ENCODE assay signal across 15 cellular contexts in genomic region chr6:31700716-31701401, GRCh38. TPM values are rescaled to one million over a fixed set of nuclear protein-coding genes. Genes with fewer than 3 reads are reported as not detected.
DNase-seq lines count a peak whose midpoint lies in the region; ATAC-seq, FAIRE-seq and TF ChIP-seq lines count a peak whose summit lies in the region.
"Had no signal": no experiment of that assay in that cellular context is flagged by ENCODE, and none has a peak within 500 bp of the region (broad histone marks: within the 10 kb centered on the region; RNA-seq: fewer than 3 reads in every experiment).

No MANE protein-coding gene starts in this region.

- no peak for TF ChIP-seq CTCF in hepatocyte (IDR thresholded peaks at IDR 0.05; ENCODE audit: poor library complexity)

- no peaks in the 10 kb centered on the region for H3K27me3 Mint-ChIP-seq in activated CD4-positive, alpha-beta T cell treated with anti-CD3 and anti-CD28 coated beads, Interleukin-2, amount 10 ng/mL, durations not matched to agents 24 days and 14 days
- H3K27me3 Mint-ChIP-seq in T-helper 17 cell = no peaks in the 10 kb centered on the region

- H2AFZ ChIP-seq in hepatocyte = no peak overlapping the region

- peak overlapping the region; percentile 97 for H3K4me2 ChIP-seq in hepatocyte
- peak overlapping the region; percentile 80 for H3K4me2 ChIP-seq in skeletal muscle satellite cell (ENCODE audit: low read length)

- DNase-seq in activated CD4-positive, alpha-beta T cell treated with anti-CD3 and anti-CD28 coated beads, Interleukin-2, amount 10 ng/mL, durations not matched to agents 24 days and 14 days = no peak
- DNase-seq in activated CD4-positive, alpha-beta T cell treated with anti-CD3 and anti-CD28 coated beads, Interleukin-2, amount 50 U/mL, for 4 hours = no peak
- DNase-seq in T-helper 17 cell (no peak), hepatocyte (ENCODE audit: low spot score) (no peak), NOMO-1 treated with dmso at 0.1 percent for 144 hours (lab: John Stamatoyannopoulos, UW; ENCODE audit: unreplicated experiment) (no peak), left colon (no peak), small intestine (no peak)
- DNase-seq: activated CD8-positive, alpha-beta memory T cell treated with anti-CD3 and anti-CD28 coated beads for 24 hours; SW 1271; upper lobe of left lung had no signal

- H3K9ac ChIP-seq in skeletal muscle satellite cell (ENCODE audit: low read depth, low read length) = peak overlapping the region; percentile 13

- H3K9me3 Mint-ChIP-seq in activated CD4-positive, alpha-beta T cell treated with anti-CD3 and anti-CD28 coated beads, Interleukin-2, amount 10 ng/mL, durations not matched to agents 24 days and 14 days = no peaks in the 10 kb centered on the region

- peaks cover 23% of the 10 kb centered on the region for H3K36me3 Mint-ChIP-seq in activated CD4-positive, alpha-beta T cell treated with anti-CD3 and anti-CD28 coated beads, Interleukin-2, amount 10 ng/mL, durations not matched to agents 24 days and 14 days (ENCODE audit: low read depth)
- H3K36me3 Mint-ChIP-seq in T-helper 17 cell (ENCODE audit: low read depth) = peaks cover 15% of the 10 kb centered on the region

- intact Hi-C loops in activated CD4-positive, alpha-beta T cell treated with anti-CD3 and anti-CD28 coated beads, Interleukin-2, amount 10 ng/mL, durations not matched to agents 24 days and 14 days (cut with micrococcal nuclease) = no loop called here
- intact Hi-C loops in left colon (cut with DNase I, micrococcal nuclease) = no loop called here

- H3K4me3 ChIP-seq in hepatocyte (peak overlapping the region; percentile 7), skeletal muscle satellite cell (ENCODE audit: low read length) (no peak overlapping the region), small intestine (ENCODE audit: low read depth in 1 of 2, low read length in 2 of 2) (no peak overlapping the region)
- H3K4me3 ChIP-seq: A549 had no signal

- FAIRE-seq in small intestine (lab: Jason Lieb, UNC) = no peak
- FAIRE-seq: A549, endothelial cell of umbilical vein had no signal

- peak overlapping the region; percentile 10 for H3K27ac Mint-ChIP-seq in activated CD4-positive, alpha-beta T cell treated with anti-CD3 and anti-CD28 coated beads, Interleukin-2, amount 10 ng/mL, durations not matched to agents 24 days and 14 days
- H3K27ac Mint-ChIP-seq in T-helper 17 cell = peak overlapping the region; percentile 100

- no peaks in the 10 kb centered on the region for H3K9me2 ChIP-seq in hepatocyte (replicated peaks; ENCODE audit: insufficient read depth)

- WGBS in hepatocyte (ENCODE audit: low lambda C conversion rate, missing lambda C conversion rate) = 65% methylated on average over 5 of the region's 5 CpGs
- 45 to 72% (median 64%) methylated on average over 5 of the region's 5 CpGs for WGBS in small intestine, 3 donors

- H3K4me3 Mint-ChIP-seq in activated CD4-positive, alpha-beta T cell treated with anti-CD3 and anti-CD28 coated beads, Interleukin-2, amount 10 ng/mL, durations not matched to agents 24 days and 14 days = peak overlapping the region; percentile 98
- peak overlapping the region; percentile 100 for H3K4me3 Mint-ChIP-seq in T-helper 17 cell

- H3K9me3 ChIP-seq in T-helper 17 cell (ENCODE audit: control insufficient read depth, low read length, poor library complexity, severe bottlenecking) = no peaks in the 10 kb centered on the region
- no peaks in the 10 kb centered on the region for H3K9me3 ChIP-seq in hepatocyte (ENCODE audit: low read depth)
- no peaks in the 10 kb centered on the region for H3K9me3 ChIP-seq in skeletal muscle satellite cell (replicated peaks; ENCODE audit: low read length)
- no peaks in the 10 kb centered on the region for H3K9me3 ChIP-seq in small intestine (ENCODE audit: control insufficient read depth, low read depth)
- H3K9me3 ChIP-seq: A549, upper lobe of left lung had no signal

- H3K27me3 ChIP-seq in hepatocyte = no peaks in the 10 kb centered on the region
- H3K27me3 ChIP-seq in skeletal muscle satellite cell (ENCODE audit: control insufficient read depth, insufficient read depth, low read length) = no peaks in the 10 kb centered on the region
- no peaks in the 10 kb centered on the region for H3K27me3 ChIP-seq in small intestine (ENCODE audit: control insufficient read depth in 2 of 2, insufficient read depth in 2 of 2, low read length in 2 of 2)
- H3K27me3 ChIP-seq: upper lobe of left lung had no signal

- H4K20me1 ChIP-seq in hepatocyte (ENCODE audit: insufficient read depth, poor library complexity, severe bottlenecking) = peaks cover 5% of the 10 kb centered on the region

- H3K79me2 ChIP-seq in hepatocyte = peaks cover 56% of the 10 kb centered on the region

- H3K36me3 ChIP-seq in hepatocyte (replicated peaks; ENCODE audit: insufficient read depth, low read depth) (no peaks in the 10 kb centered on the region), skeletal muscle satellite cell (ENCODE audit: insufficient read depth, low read length) (peaks cover 10% of the 10 kb centered on the region), small intestine (ENCODE audit: control insufficient read depth in 2 of 2, insufficient read depth in 2 of 2, low read length in 2 of 2) (peaks cover 0 to 4% of the 10 kb centered on the region in 2 donors)

- peak overlapping the region; percentile 96 for H3K27ac ChIP-seq in hepatocyte
- peak overlapping the region in 1 of 2 donors; percentile 21 for H3K27ac ChIP-seq in small intestine (ENCODE audit: low read depth in 1 of 2, low read length in 1 of 2)

- H3K4me1 ChIP-seq in hepatocyte (ENCODE audit: insufficient read depth) (peaks cover 26% of the 10 kb centered on the region), skeletal muscle satellite cell (ENCODE audit: control insufficient read depth, insufficient read depth, low read length) (peaks cover 24% of the 10 kb centered on the region), small intestine (ENCODE audit: control insufficient read depth in 2 of 2, insufficient read depth in 1 of 2, low read depth in 1 of 2, low read length in 1 of 2) (peaks cover 0 to 4% of the 10 kb centered on the region in 2 donors)

- peaks cover 30% of the 10 kb centered on the region for H3K4me1 Mint-ChIP-seq in activated CD4-positive, alpha-beta T cell treated with anti-CD3 and anti-CD28 coated beads, Interleukin-2, amount 10 ng/mL, durations not matched to agents 24 days and 14 days
- peaks cover 34% of the 10 kb centered on the region for H3K4me1 Mint-ChIP-seq in T-helper 17 cell

- ATAC-seq in T-helper 17 cell = no peak
- ATAC-seq in left colon = no peak
- ATAC-seq: A549, sciatic nerve had no signal

RNA-seq across cellular contexts. Expression of gene ABHD16A, which starts 2.3 kb away (rescaled TPM):
- 43.1 and 44.7 TPM in 2 replicates for total RNA-seq in activated CD4-positive, alpha-beta T cell treated with anti-CD3 and anti-CD28 coated beads, Interleukin-2, amount 10 ng/mL, durations not matched to agents 24 days and 14 days
- 10 to 100 TPM; 57.8 to 75.1 TPM for total RNA-seq in T-helper 17 cell
- total RNA-seq in hepatocyte = 63.2 and 66.8 TPM in 2 replicates
- polyA plus RNA-seq in hepatocyte = 81.3 and 94.7 TPM in 2 replicates
- total RNA-seq in skeletal muscle satellite cell (2012; rRNA removed) = 36.0 and 37.4 TPM in 2 replicates
- total RNA-seq in left colon = 10 to 100 TPM; 51.5 to 53.9 TPM
- 10 to 100 TPM; 34.6 to 53.2 (median 47.3) TPM for polyA plus RNA-seq in small intestine

RNA-seq across cellular contexts. Expression of gene LY6G6F, which starts 5.8 kb away (rescaled TPM):
- total RNA-seq in activated CD4-positive, alpha-beta T cell treated with anti-CD3 and anti-CD28 coated beads, Interleukin-2, amount 10 ng/mL, durations not matched to agents 24 days and 14 days = not detected in 2 replicates
- 10 to 100 TPM in 1 of 2 donors, 1 to 10 TPM in 1; 1.6 to 29.1 TPM for total RNA-seq in T-helper 17 cell
- total RNA-seq in hepatocyte = not detected in 2 replicates
- not detected in 2 replicates for polyA plus RNA-seq in hepatocyte
- total RNA-seq in skeletal muscle satellite cell (2012; rRNA removed) = not detected in 2 replicates
- total RNA-seq in left colon = not detected
- not detected for polyA plus RNA-seq in small intestine
- total RNA-seq: endothelial cell of umbilical vein, mesenteric fat pad, sciatic nerve had no signal
- polyA plus RNA-seq: A549, endothelial cell of umbilical vein had no signal

RNA-seq across cellular contexts. Expression of gene LY6G6D, which starts 14.3 kb away (rescaled TPM):
- not detected in 2 replicates for total RNA-seq in activated CD4-positive, alpha-beta T cell treated with anti-CD3 and anti-CD28 coated beads, Interleukin-2, amount 10 ng/mL, durations not matched to agents 24 days and 14 days
- total RNA-seq in T-helper 17 cell (not detected), hepatocyte (1.3 TPM in 1 of 2 replicates, not detected in the other), left colon (not detected)
- polyA plus RNA-seq in hepatocyte (1.2 and 3.0 TPM in 2 replicates), small intestine (not detected)
- not detected in 2 replicates for total RNA-seq in skeletal muscle satellite cell (2012; rRNA removed)
- total RNA-seq: endothelial cell of umbilical vein, mesenteric fat pad, sciatic nerve, upper lobe of left lung had no signal
- polyA plus RNA-seq: A549, endothelial cell of umbilical vein had no signal

RNA-seq across cellular contexts. Expression of gene LY6G5C, which starts 20.0 kb away (rescaled TPM):
- total RNA-seq in activated CD4-positive, alpha-beta T cell treated with anti-CD3 and anti-CD28 coated beads, Interleukin-2, amount 10 ng/mL, durations not matched to agents 24 days and 14 days = 4.1 and 4.9 TPM in 2 replicates
- total RNA-seq in T-helper 17 cell = 1 to 10 TPM; 3.8 to 4.6 TPM
- 0.32 TPM in 1 of 2 replicates, not detected in the other for total RNA-seq in hepatocyte
- polyA plus RNA-seq in hepatocyte = 0.63 and 5.0 TPM in 2 replicates
- 1.1 TPM in 1 of 2 replicates, not detected in the other for total RNA-seq in skeletal muscle satellite cell (2012; rRNA removed)
- 1 to 10 TPM; 1.6 to 2.5 TPM for total RNA-seq in left colon
- polyA plus RNA-seq in small intestine = 1 to 10 TPM; 2.6 to 3.8 (median 2.9) TPM

RNA-seq across cellular contexts. Expression of gene LY6G6C, which starts 20.7 kb away (rescaled TPM):
- not detected in 2 replicates for total RNA-seq in activated CD4-positive, alpha-beta T cell treated with anti-CD3 and anti-CD28 coated beads, Interleukin-2, amount 10 ng/mL, durations not matched to agents 24 days and 14 days
- total RNA-seq in T-helper 17 cell (not detected), hepatocyte (not detected in 2 replicates), left colon (not detected)
- polyA plus RNA-seq in hepatocyte (0.30 and 0.39 TPM in 2 replicates), small intestine (not detected)
- total RNA-seq in skeletal muscle satellite cell (2012; rRNA removed) = not detected in 2 replicates
- total RNA-seq: endothelial cell of umbilical vein, mesenteric fat pad had no signal
